In genomic region chr4:175702703-175703102, GRCh38 we compare ENCODE assay signal across 25 cellular contexts.
DNase-seq lines count a peak whose midpoint lies in the region; ATAC-seq, FAIRE-seq and TF ChIP-seq lines count a peak whose summit lies in the region.
"Had no signal": no experiment of that assay in that cellular context is flagged by ENCODE, and none has a peak within 500 bp of the region (broad histone marks: within the 10 kb centered on the region; RNA-seq: fewer than 3 reads in every experiment).

No MANE protein-coding gene starts in this region.

- H3K27me3 Mint-ChIP-seq in brain: no peaks in the 10 kb centered on the region
- no peaks in the 10 kb centered on the region for H3K27me3 Mint-ChIP-seq in stimulated activated naive B cell treated with anti-CD40 and anti-IgM and Interleukin-4, amounts not matched to agents 10 μg/mL and 1 μg/mL and 100 μg/mL, for 72 hours
- H3K27me3 Mint-ChIP-seq: B cell; CD4-positive, alpha-beta T cell had no signal

- H3K4me2 ChIP-seq in GM12878 (ENCODE audit: control insufficient read depth, insufficient read depth): no peak overlapping the region
- H3K4me2 ChIP-seq: A549; BLaER1 treated with 17β-estradiol and CSF1 and Interleukin-3, amounts not matched to agents 10 nM and 100 nM had no signal

- no peak overlapping the region for H3K27ac ChIP-seq in GM12878 (ENCODE audit: control insufficient read depth, insufficient read depth)
- H3K27ac ChIP-seq: A549; BLaER1 treated with 17β-estradiol and CSF1 and Interleukin-3, amounts not matched to agents 10 nM and 100 nM; C4-2B had no signal

- BruUV-seq in GM12878 (replicated peaks; lab: Mats Ljungman, UMichigan): no TSS peak

- peak overlapping the region in 4 of 5 experiments; percentile 49 to 96 (median 84) for H3K27ac Mint-ChIP-seq in brain
- H3K27ac Mint-ChIP-seq in stimulated activated naive B cell treated with anti-CD40 and anti-IgM and Interleukin-4, amounts not matched to agents 10 μg/mL and 1 μg/mL and 100 μg/mL, for 72 hours: no peak overlapping the region
- H3K27ac Mint-ChIP-seq: B cell; CD4-positive, alpha-beta T cell; CD8-positive, alpha-beta T cell had no signal

- no peaks in the 10 kb centered on the region for H3K27me3 ChIP-seq in GM12878 (replicated peaks in 1 of 2; ENCODE audit: control insufficient read depth in 2 of 2, insufficient read depth in 2 of 2, low read length in 1 of 2)
- H3K27me3 ChIP-seq: BLaER1 treated with 17β-estradiol and CSF1 and Interleukin-3, amounts not matched to agents 10 nM and 100 nM had no signal

- no peak overlapping the region for H3K4me3 ChIP-seq in GM12878
- H3K4me3 ChIP-seq: A549; BLaER1 treated with 17β-estradiol and CSF1 and Interleukin-3, amounts not matched to agents 10 nM and 100 nM had no signal

- H3K4me1 ChIP-seq in GM12878 (ENCODE audit: control insufficient read depth, insufficient read depth, low read length): no peaks in the 10 kb centered on the region
- H3K4me1 ChIP-seq: A549; BLaER1 treated with 17β-estradiol and CSF1 and Interleukin-3, amounts not matched to agents 10 nM and 100 nM; Caco-2 had no signal

- in situ Hi-C loops in GM12878 (cut with MboI): no loop called here

- DNase-seq in ELR (ENCODE audit: low read depth): peak; percentile 1
- no peak for DNase-seq in GM12878 (ENCODE audit: low read depth, low spot score)
- no peak for DNase-seq in activated CD4-positive, CD25-positive, alpha-beta regulatory T cell (lab: John Stamatoyannopoulos, UW)
- DNase-seq in stimulated activated naive B cell treated with anti-CD40 and anti-IgM and Interleukin-4, amounts not matched to agents 10 μg/mL and 1 μg/mL and 100 μg/mL, for 72 hours: no peak
- no peak for DNase-seq in DMS79 (lab: John Stamatoyannopoulos, UW)
- DNase-seq in ureter (ENCODE audit: low spot score): no peak
- DNase-seq: AML-193; Caco-2; Calu3; CD4-positive, alpha-beta T cell; CD8-positive, alpha-beta T cell; DND-41; EL; GF-D8 had no signal

- no peaks in the 10 kb centered on the region for H3K79me2 ChIP-seq in GM12878 (ENCODE audit: control insufficient read depth, insufficient read depth, low read length)

- no peak for TF ChIP-seq RAD21 in GM12878 (IDR thresholded peaks at IDR 0.05; ENCODE audit: insufficient read depth, low read depth, low read length)

- H3K4me3 Mint-ChIP-seq in brain: no peak overlapping the region
- no peak overlapping the region for H3K4me3 Mint-ChIP-seq in stimulated activated naive B cell treated with anti-CD40 and anti-IgM and Interleukin-4, amounts not matched to agents 10 μg/mL and 1 μg/mL and 100 μg/mL, for 72 hours
- H3K4me3 Mint-ChIP-seq: B cell; CD4-positive, alpha-beta T cell; CD8-positive, alpha-beta T cell had no signal

- H3K9ac ChIP-seq in GM12878 (ENCODE audit: control insufficient read depth, insufficient read depth, low read length): no peak overlapping the region
- H3K9ac ChIP-seq: BLaER1 treated with 17β-estradiol and CSF1 and Interleukin-3, amounts not matched to agents 10 nM and 100 nM had no signal

- H4K20me1 ChIP-seq in GM12878 (ENCODE audit: control insufficient read depth, insufficient read depth): no peaks in the 10 kb centered on the region
- H4K20me1 ChIP-seq: BLaER1 treated with 17β-estradiol and CSF1 and Interleukin-3, amounts not matched to agents 10 nM and 100 nM had no signal

- peaks cover 55% of the 10 kb centered on the region for H3K4me1 Mint-ChIP-seq in brain
- H3K4me1 Mint-ChIP-seq in stimulated activated naive B cell treated with anti-CD40 and anti-IgM and Interleukin-4, amounts not matched to agents 10 μg/mL and 1 μg/mL and 100 μg/mL, for 72 hours: no peaks in the 10 kb centered on the region
- H3K4me1 Mint-ChIP-seq: B cell had no signal

- SMC1A ChIA-PET in GM12878 (lab: Charles Lee; ENCODE audit: uncharacterized antibody, unreplicated experiment): no interaction called here

- no peak for FAIRE-seq in GM12878 (lab: Jason Lieb, UNC)
- FAIRE-seq: A549, D721Med, G401.6, GM12892, GM18507, GM19239 had no signal

- no peaks in the 10 kb centered on the region for H3K36me3 ChIP-seq in GM12878 (ENCODE audit: control insufficient read depth in 2 of 2, insufficient read depth in 2 of 2, low read length in 1 of 2)
- H3K36me3 ChIP-seq: BLaER1 treated with 17β-estradiol and CSF1 and Interleukin-3, amounts not matched to agents 10 nM and 100 nM had no signal

- POLR2A ChIA-PET in GM12878 (lab: Charles Lee): no interaction called here

- intact Hi-C loops in GM12878 (cut with micrococcal nuclease; ENCODE audit: unreplicated experiment): no loop called here

- no peak for TF ChIP-seq POLR2A in GM12878 (IDR thresholded peaks at IDR 0.05; ENCODE audit: low read depth, low read length)

- CTCF ChIA-PET in GM12878 (lab: Yijun Ruan, JAX): no interaction called here

- H3K36me3 Mint-ChIP-seq in brain: peaks cover 31% of the 10 kb centered on the region
- H3K36me3 Mint-ChIP-seq in stimulated activated naive B cell treated with anti-CD40 and anti-IgM and Interleukin-4, amounts not matched to agents 10 μg/mL and 1 μg/mL and 100 μg/mL, for 72 hours: no peaks in the 10 kb centered on the region
- H3K36me3 Mint-ChIP-seq: CD8-positive, alpha-beta T cell had no signal

- TF ChIP-seq EP300 in GM12878 (IDR thresholded peaks at IDR 0.05; ENCODE audit: borderline replicate concordance in 1 of 2, control insufficient read depth in 1 of 2, low read depth in 2 of 2, low read length in 2 of 2): no peak

- ATAC-seq in GM19351 (IDR thresholded peaks at IDR 0.05; ENCODE audit: unreplicated experiment) (peak; percentile 49), GM12878 (peak; percentile 34; the same call in 2 of the 3 replicates)
- no peak for ATAC-seq in stimulated activated naive B cell treated with anti-CD40 and anti-IgM and Interleukin-4, amounts not matched to agents 10 μg/mL and 1 μg/mL and 100 μg/mL, for 72 hours (replicated peaks)
- ATAC-seq: A549; CD8-positive, alpha-beta T cell had no signal

- no peak for TF ChIP-seq CTCF in GM12878 (IDR thresholded peaks at IDR 0.05 in 2 of 3, conservative IDR thresholded peaks at IDR 0.05 in 1 of 3; ENCODE audit: control insufficient read depth in 2 of 3, extremely low read depth in 1 of 3, insufficient read depth in 1 of 3, low read depth in 3 of 3, low read length in 3 of 3)
- no peak for TF ChIP-seq CTCF in brain (conservative IDR thresholded peaks at IDR 0.05)

- RAD21 ChIA-PET in GM12878 (lab: Charles Lee; ENCODE audit: unreplicated experiment): no interaction called here

- no peak overlapping the region for H2AFZ ChIP-seq in GM12878 (ENCODE audit: control insufficient read depth, low read depth, low read length)

- H3K9me3 Mint-ChIP-seq in brain: peaks cover 0 to 3% (median 0%) of the 10 kb centered on the region in 5 experiments
- H3K9me3 Mint-ChIP-seq in stimulated activated naive B cell treated with anti-CD40 and anti-IgM and Interleukin-4, amounts not matched to agents 10 μg/mL and 1 μg/mL and 100 μg/mL, for 72 hours: no peaks in the 10 kb centered on the region

- 0% methylated on average over 1 of the region's 1 CpG for WGBS in GM12878 (ENCODE audit: insufficient coverage, insufficient replicate concordance, low lambda C conversion rate, missing lambda C conversion rate)

- no peaks in the 10 kb centered on the region for H3K9me3 ChIP-seq in GM12878 (replicated peaks; ENCODE audit: control insufficient read depth, insufficient read depth, low read length)
- H3K9me3 ChIP-seq: A549; BLaER1 treated with 17β-estradiol and CSF1 and Interleukin-3, amounts not matched to agents 10 nM and 100 nM; Caco-2 had no signal

TF ChIP-seq in GM12878, 131 proteins besides CTCF, POLR2A, EP300 and RAD21:
- TF ChIP-seq EZH2 (IDR thresholded peaks at IDR 0.05; ENCODE audit: borderline replicate concordance, control insufficient read depth, low read depth, low read length) (no peak), JUNB (IDR thresholded peaks at IDR 0.05) (peak; percentile 59)

Comparison
In these comparisons a context has a peak if more than half of its experiments do, and no peak if none do; other contexts are left out.
1. ATAC-seq: peak in GM19351 (single experiment) and GM12878 (single experiment); none in stimulated activated naive B cell treated with anti-CD40 and anti-IgM and Interleukin-4, amounts not matched to agents 10 μg/mL and 1 μg/mL and 100 μg/mL, for 72 hours (0 of 2).